Comparison of ENCODE assay signal across 1 cellular context in the genomic region with DNA sequence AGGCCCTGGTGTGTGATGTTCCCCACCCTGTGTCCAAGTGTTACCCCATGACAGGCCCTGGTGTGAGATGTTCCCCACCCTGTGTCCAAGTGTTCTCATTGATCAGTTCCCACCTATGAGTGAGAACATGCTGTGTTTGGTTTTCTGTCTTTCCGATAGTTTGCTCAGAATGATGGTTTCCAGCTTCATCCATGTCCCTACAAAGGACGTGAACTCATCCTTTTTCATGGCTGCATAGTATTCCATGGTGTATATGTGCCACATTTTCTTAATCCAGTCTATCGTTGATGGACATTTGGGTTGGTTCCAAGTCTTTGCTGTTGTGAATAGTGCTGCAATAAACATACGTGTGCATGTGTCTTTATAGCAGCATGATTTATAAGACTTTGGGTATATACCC.
A peak's percentile ranks its signal among the peaks of the same experiment; 100 is the strongest.
TF ChIP-seq lines count a peak whose summit lies in the region.

No MANE protein-coding gene starts in this region.

TF ChIP-seq in HEK293, 187 proteins besides CTCF, POLR2A, EP300 and RAD21 (continued from another document):
- TF ChIP-seq ZNF280D (tag by site-specific recombination; IDR thresholded peaks at IDR 0.05), result peak; percentile 73; the same call in 1 of the 2 replicates
- TF ChIP-seq ZNF146 (tag by site-specific recombination; IDR thresholded peaks at IDR 0.05), result peak; percentile 98
